In genomic region chr4:94253036-94253435, GRCh38 we compare ENCODE assay signal across 26 cellular contexts.
DNase-seq lines count a peak whose midpoint lies in the region; ATAC-seq and TF ChIP-seq lines count a peak whose summit lies in the region.
"Had no signal": no experiment of that assay in that cellular context is flagged by ENCODE, and none has a peak within 500 bp of the region (broad histone marks: within the 10 kb centered on the region; RNA-seq: fewer than 3 reads in every experiment).

No MANE protein-coding gene starts in this region.

- ATAC-seq in GM19035 (IDR thresholded peaks at IDR 0.05; ENCODE audit: unreplicated experiment): no peak
- ATAC-seq: heart left ventricle, lower lobe of right lung, right cardiac atrium, WTC11 had no signal

- no peaks in the 10 kb centered on the region for H3K9me3 Mint-ChIP-seq in nephron progenitor cell
- H3K9me3 Mint-ChIP-seq: activated CD4-positive, alpha-beta memory T cell treated with anti-CD3 and anti-CD28 coated beads for 36 hours; immature natural killer cell; T-helper 2 cell treated with Interferon-gamma antibody and Interleukin-4, amounts not matched to agents 5 μg/mL and 100 μg/mL, for 36 hours; WTC11 had no signal

- no peak overlapping the region for H3K4me3 Mint-ChIP-seq in nephron progenitor cell
- H3K4me3 Mint-ChIP-seq: activated CD4-positive, alpha-beta memory T cell treated with anti-CD3 and anti-CD28 coated beads for 36 hours; immature natural killer cell; T-helper 2 cell treated with Interferon-gamma antibody and Interleukin-4, amounts not matched to agents 5 μg/mL and 100 μg/mL, for 36 hours; WTC11 had no signal

- peaks cover 3% of the 10 kb centered on the region for H3K27me3 Mint-ChIP-seq in nephron progenitor cell (ENCODE audit: low read depth, poor library complexity)
- H3K27me3 Mint-ChIP-seq: activated CD4-positive, alpha-beta memory T cell treated with anti-CD3 and anti-CD28 coated beads for 36 hours had no signal

- DNase-seq in DMS 273 (lab: John Stamatoyannopoulos, UW; ENCODE audit: unreplicated experiment) (peak; percentile 34), DMS 273 treated with DMSO at 0.1 percent for 48 hours (lab: John Stamatoyannopoulos, UW) (no peak), amniotic epithelial cell (ENCODE audit: low read depth) (peak; percentile 19), fibroblast of pulmonary artery (ENCODE audit: low read depth) (peak; percentile 7), nephron progenitor cell (no peak), RKO (ENCODE audit: low spot score) (no peak)
- DNase-seq in stimulated activated CD4-positive, alpha-beta T cell treated with anti-CD3 and anti-CD28 coated beads, Interleukin-1b, Interleukin-23, amount 100 ng/mL, for 48 hours: no peak
- DNase-seq: activated CD4-positive, alpha-beta memory T cell treated with anti-CD3 and anti-CD28 coated beads for 36 hours; activated naive CD4-positive, alpha-beta T cell treated with Interleukin-2 at 50 U/mL for 16 hours; activated T-cell treated with anti-CD3 and anti-CD28 coated beads for 4 hours; aorta; effector CD8-positive, alpha-beta T cell; EL; GM23248; heart left ventricle; immature natural killer cell; lower lobe of right lung; NCI-H1694; NCI-H226; PC-9; right cardiac atrium; stimulated activated CD4-positive, alpha-beta T cell treated with anti-CD3 and anti-CD28 coated beads, Interleukin-12 subunit alpha, Interleukin-12 subunit beta, amount 100 ng/mL, for 4 hours had no signal

- H3K4me1 Mint-ChIP-seq in nephron progenitor cell: peaks cover 7% of the 10 kb centered on the region
- H3K4me1 Mint-ChIP-seq: WTC11 had no signal

- H3K27ac Mint-ChIP-seq in nephron progenitor cell: peak overlapping the region; percentile 72
- H3K27ac Mint-ChIP-seq: activated CD4-positive, alpha-beta memory T cell treated with anti-CD3 and anti-CD28 coated beads for 36 hours; immature natural killer cell; T-helper 2 cell treated with Interferon-gamma antibody and Interleukin-4, amounts not matched to agents 5 μg/mL and 100 μg/mL, for 36 hours; WTC11 had no signal

- no peak overlapping the region for H3K4me3 ChIP-seq in fibroblast of pulmonary artery (replicated peaks; ENCODE audit: low read depth, low read length)
- H3K4me3 ChIP-seq: esophagus muscularis mucosa, GM23248, heart left ventricle, lower lobe of right lung, PC-9 had no signal

- TF ChIP-seq CTCF in fibroblast of pulmonary artery (IDR thresholded peaks at IDR 0.05; ENCODE audit: low read length, missing control alignments) (no peak), nephron progenitor cell (IDR thresholded peaks at IDR 0.05) (no peak)

- peaks cover 62% of the 10 kb centered on the region for H3K36me3 Mint-ChIP-seq in nephron progenitor cell (ENCODE audit: low read depth)

Comparison
In these comparisons a context has a peak if more than half of its experiments do, and no peak if none do; other contexts are left out.
1. DNase-seq: peak in DMS 273 (single experiment), amniotic epithelial cell (single experiment) and fibroblast of pulmonary artery (single experiment); none in DMS 273 treated with DMSO at 0.1 percent for 48 hours (single experiment), nephron progenitor cell (single experiment), stimulated activated CD4-positive, alpha-beta T cell treated with anti-CD3 and anti-CD28 coated beads, Interleukin-1b, Interleukin-23, amount 100 ng/mL, for 48 hours (single experiment) and RKO (single experiment).